In the genomic region with DNA sequence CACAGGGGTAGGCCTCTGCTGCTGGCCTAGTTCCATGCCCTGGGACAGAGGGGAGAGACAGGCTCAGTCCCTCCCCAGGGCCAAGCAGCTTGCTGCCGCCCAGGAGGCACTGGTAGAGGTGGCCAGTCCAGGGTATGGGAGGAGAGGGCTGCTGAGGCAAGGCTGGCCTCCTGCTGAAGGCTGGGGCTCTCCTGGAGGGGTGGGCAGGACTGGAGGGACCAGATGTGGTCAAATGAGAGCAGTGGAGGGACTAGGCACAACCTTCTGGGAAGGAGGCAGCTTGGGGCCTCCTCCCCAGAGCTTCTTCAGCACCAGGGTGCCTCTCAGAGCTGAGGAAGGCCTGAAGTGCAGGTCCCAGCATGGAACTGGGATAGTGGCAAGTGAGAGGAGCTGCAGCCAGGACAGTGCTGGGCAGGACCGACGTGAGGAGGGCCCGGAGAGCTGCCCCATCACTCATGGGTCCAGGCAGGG, we compare ENCODE assay signal across 22 cellular contexts. TPM values are rescaled to one million over a fixed set of nuclear protein-coding genes. Genes with fewer than 3 reads are reported as not detected.
DNase-seq lines count a peak whose midpoint lies in the region; ATAC-seq and TF ChIP-seq lines count a peak whose summit lies in the region.
"Had no signal": no experiment of that assay in that cellular context is flagged by ENCODE, and none has a peak within 500 bp of the region (broad histone marks: within the 10 kb centered on the region; RNA-seq: fewer than 3 reads in every experiment).

No MANE protein-coding gene starts in this region.

- H3K4me3 ChIP-seq in HEK293 (ENCODE audit: low read depth, low read length): no peak overlapping the region
- no peak overlapping the region for H3K4me3 ChIP-seq in endodermal cell (ENCODE audit: low read length)
- no peak overlapping the region for H3K4me3 ChIP-seq in upper lobe of right lung
- H3K4me3 ChIP-seq: HAP-1 had no signal

- peak; percentile 22 to 36 for ATAC-seq in natural killer cell treated with Interleukin-12 subunit alpha and Interleukin-12 subunit beta and Interleukin-15 and Interleukin-18, amount 100 ng/mL, for 72 hours
- peak; percentile 28 for ATAC-seq in upper lobe of right lung
- no peak for ATAC-seq in activated CD8-positive, alpha-beta T cell treated with anti-CD3 and anti-CD28 coated beads, Interleukin-2, amount 10 ng/mL, durations not matched to agents 7 days and 5 days
- ATAC-seq: PC-3 had no signal

- H3K36me3 ChIP-seq in HEK293 (ENCODE audit: control insufficient read depth in 2 of 2, insufficient read depth in 1 of 2, low read length in 2 of 2) (no peaks in the 10 kb centered on the region; a peak in 1 of 3 replicates), endodermal cell (ENCODE audit: control insufficient read depth, insufficient read depth, low read length) (no peaks in the 10 kb centered on the region), upper lobe of right lung (no peaks in the 10 kb centered on the region)
- H3K36me3 ChIP-seq: HAP-1 had no signal

- H3K4me1 Mint-ChIP-seq in endodermal cell: peaks cover 6% of the 10 kb centered on the region
- no peaks in the 10 kb centered on the region for H3K4me1 Mint-ChIP-seq in natural killer cell treated with Interleukin-12 subunit alpha and Interleukin-12 subunit beta and Interleukin-15 and Interleukin-18, amount 100 ng/mL, for 72 hours (ENCODE audit: low read depth in 2 of 2)
- no peaks in the 10 kb centered on the region for H3K4me1 Mint-ChIP-seq in activated CD8-positive, alpha-beta T cell treated with anti-CD3 and anti-CD28 coated beads, Interleukin-2, amount 10 ng/mL, durations not matched to agents 7 days and 5 days (ENCODE audit: low read depth)
- no peaks in the 10 kb centered on the region for H3K4me1 Mint-ChIP-seq in activated CD4-positive, alpha-beta memory T cell treated with anti-CD3 and anti-CD28 coated beads for 36 hours (ENCODE audit: low read depth)

- peaks cover 12% of the 10 kb centered on the region for H3K27me3 Mint-ChIP-seq in endodermal cell (ENCODE audit: insufficient read depth)
- peaks cover 20 to 23% of the 10 kb centered on the region in 2 donors for H3K27me3 Mint-ChIP-seq in natural killer cell treated with Interleukin-12 subunit alpha and Interleukin-12 subunit beta and Interleukin-15 and Interleukin-18, amount 100 ng/mL, for 72 hours
- peaks cover 12% of the 10 kb centered on the region for H3K27me3 Mint-ChIP-seq in activated CD8-positive, alpha-beta T cell treated with anti-CD3 and anti-CD28 coated beads, Interleukin-2, amount 10 ng/mL, durations not matched to agents 7 days and 5 days (ENCODE audit: low read depth)
- H3K27me3 Mint-ChIP-seq in activated CD4-positive, alpha-beta memory T cell treated with anti-CD3 and anti-CD28 coated beads for 36 hours: peaks cover 2% of the 10 kb centered on the region

- no peaks in the 10 kb centered on the region for H3K9me3 Mint-ChIP-seq in endodermal cell
- H3K9me3 Mint-ChIP-seq in natural killer cell treated with Interleukin-12 subunit alpha and Interleukin-12 subunit beta and Interleukin-15 and Interleukin-18, amount 100 ng/mL, for 72 hours: peaks cover 3% of the 10 kb centered on the region
- H3K9me3 Mint-ChIP-seq in activated CD8-positive, alpha-beta T cell treated with anti-CD3 and anti-CD28 coated beads, Interleukin-2, amount 10 ng/mL, durations not matched to agents 7 days and 5 days (ENCODE audit: insufficient read depth): no peaks in the 10 kb centered on the region
- no peaks in the 10 kb centered on the region for H3K9me3 Mint-ChIP-seq in activated CD4-positive, alpha-beta memory T cell treated with anti-CD3 and anti-CD28 coated beads for 36 hours

- H3K27ac ChIP-seq in HEK293 (ENCODE audit: extremely low read depth, low read depth, low read length): no peak overlapping the region
- no peak overlapping the region for H3K27ac ChIP-seq in endodermal cell (ENCODE audit: low read depth, low read length)
- H3K27ac ChIP-seq in upper lobe of right lung: no peak overlapping the region
- H3K27ac ChIP-seq: HL-60, RWPE1 had no signal

- H3K9me3 ChIP-seq in HEK293 (ENCODE audit: control insufficient read depth, insufficient read depth, low read depth, low read length): no peaks in the 10 kb centered on the region
- no peaks in the 10 kb centered on the region for H3K9me3 ChIP-seq in endodermal cell (ENCODE audit: control insufficient read depth, low read length)
- no peaks in the 10 kb centered on the region for H3K9me3 ChIP-seq in upper lobe of right lung
- H3K9me3 ChIP-seq: HAP-1 had no signal

- WGBS in endodermal cell (ENCODE audit: insufficient coverage in 1 of 2, insufficient read length in 1 of 2), 2 experiments: 82 to 95% methylated on average over 4 of the region's 4 CpGs

- H3K9ac ChIP-seq in endodermal cell (ENCODE audit: extremely low read depth, low read length, poor library complexity, severe bottlenecking): no peak overlapping the region

- CTCF ChIA-PET in HEK293 (lab: Yijun Ruan, JAX): interaction anchor here (0.6 kb wide), 1 partner anchor 176 kb away, joined by 6 read pairs; no protein-coding TSS in a partner anchor
- CTCF ChIA-PET in activated CD8-positive, alpha-beta T cell treated with anti-CD3 and anti-CD28 coated beads, Interleukin-2, amount 10 ng/mL, durations not matched to agents 7 days and 5 days (lab: Charles Lee): no interaction called here
- CTCF ChIA-PET in activated CD4-positive, alpha-beta memory T cell treated with anti-CD3 and anti-CD28 coated beads for 36 hours (lab: Charles Lee): interaction anchor here (0.6 kb wide), 1 partner anchor 323 kb away, joined by 3 read pairs; no protein-coding TSS in a partner anchor

- H3K27me3 ChIP-seq in endodermal cell (ENCODE audit: control insufficient read depth, insufficient read depth, low read length, poor library complexity, severe bottlenecking): no peaks in the 10 kb centered on the region
- H3K27me3 ChIP-seq in upper lobe of right lung: peaks cover 11% of the 10 kb centered on the region

- POLR2A ChIA-PET in HEK293 (lab: Yijun Ruan, JAX): no interaction called here
- POLR2A ChIA-PET in activated CD8-positive, alpha-beta T cell treated with anti-CD3 and anti-CD28 coated beads, Interleukin-2, amount 10 ng/mL, durations not matched to agents 7 days and 5 days (lab: Charles Lee): no interaction called here
- POLR2A ChIA-PET in activated CD4-positive, alpha-beta memory T cell treated with anti-CD3 and anti-CD28 coated beads for 36 hours (lab: Charles Lee): no interaction called here

- H3K36me3 Mint-ChIP-seq in endodermal cell (ENCODE audit: low read depth): no peaks in the 10 kb centered on the region
- no peaks in the 10 kb centered on the region for H3K36me3 Mint-ChIP-seq in natural killer cell treated with Interleukin-12 subunit alpha and Interleukin-12 subunit beta and Interleukin-15 and Interleukin-18, amount 100 ng/mL, for 72 hours
- H3K36me3 Mint-ChIP-seq in activated CD8-positive, alpha-beta T cell treated with anti-CD3 and anti-CD28 coated beads, Interleukin-2, amount 10 ng/mL, durations not matched to agents 7 days and 5 days (ENCODE audit: low read depth): no peaks in the 10 kb centered on the region
- no peaks in the 10 kb centered on the region for H3K36me3 Mint-ChIP-seq in activated CD4-positive, alpha-beta memory T cell treated with anti-CD3 and anti-CD28 coated beads for 36 hours

- H3K4me1 ChIP-seq in HEK293 (ENCODE audit: control insufficient read depth, insufficient read depth, low read length): peaks cover 7% of the 10 kb centered on the region; the same call in 1 of the 2 replicates
- no peaks in the 10 kb centered on the region for H3K4me1 ChIP-seq in endodermal cell (ENCODE audit: control insufficient read depth, insufficient read depth, low read length)
- no peaks in the 10 kb centered on the region for H3K4me1 ChIP-seq in upper lobe of right lung
- H3K4me1 ChIP-seq: HAP-1 had no signal

- intact Hi-C loops in upper lobe of right lung (cut with DNase I): no loop called here
- intact Hi-C loops in activated CD4-positive, alpha-beta memory T cell treated with anti-CD3 and anti-CD28 coated beads for 36 hours (cut with micrococcal nuclease): no loop called here

- no peak overlapping the region for H3K27ac Mint-ChIP-seq in endodermal cell
- H3K27ac Mint-ChIP-seq in natural killer cell treated with Interleukin-12 subunit alpha and Interleukin-12 subunit beta and Interleukin-15 and Interleukin-18, amount 100 ng/mL, for 72 hours: no peak overlapping the region
- no peak overlapping the region for H3K27ac Mint-ChIP-seq in activated CD8-positive, alpha-beta T cell treated with anti-CD3 and anti-CD28 coated beads, Interleukin-2, amount 10 ng/mL, durations not matched to agents 7 days and 5 days
- no peak overlapping the region for H3K27ac Mint-ChIP-seq in activated CD4-positive, alpha-beta memory T cell treated with anti-CD3 and anti-CD28 coated beads for 36 hours

- DNase-seq in endodermal cell (peak; percentile 22), upper lobe of right lung (peak; percentile 44), GM19238 (ENCODE audit: insufficient read length, low spot score) (no peak)
- DNase-seq in natural killer cell treated with Interleukin-12 subunit alpha and Interleukin-12 subunit beta and Interleukin-15 and Interleukin-18, amount 100 ng/mL, for 72 hours (ENCODE audit: low spot score): no peak
- no peak for DNase-seq in activated CD8-positive, alpha-beta T cell treated with anti-CD3 and anti-CD28 coated beads, Interleukin-2, amount 10 ng/mL, durations not matched to agents 7 days and 5 days
- no peak for DNase-seq in activated CD4-positive, alpha-beta memory T cell treated with anti-CD3 and anti-CD28 coated beads for 36 hours
- DNase-seq: ACHN, C1 segment of cervical spinal cord, DMS79 treated with DMSO at 0.1 percent for 48 hours, IMR-90, NCI-H1417 treated with DMSO at 0.1 percent for 48 hours, NCI-H187 treated with DMSO at 0.1 percent for 48 hours, NCI-H2227 treated with DMSO at 0.1 percent for 48 hours, NCI-H510A treated with DMSO at 0.1 percent for 48 hours, NCI-H82, PC-3 had no signal

- TF ChIP-seq CTCF in HEK293 (tag by site-specific recombination; IDR thresholded peaks at IDR 0.05) (no peak), endodermal cell (conservative IDR thresholded peaks at IDR 0.05) (no peak), upper lobe of right lung (IDR thresholded peaks at IDR 0.05) (no peak)

- H3K4me3 Mint-ChIP-seq in endodermal cell: no peak overlapping the region
- H3K4me3 Mint-ChIP-seq in natural killer cell treated with Interleukin-12 subunit alpha and Interleukin-12 subunit beta and Interleukin-15 and Interleukin-18, amount 100 ng/mL, for 72 hours: no peak overlapping the region
- H3K4me3 Mint-ChIP-seq in activated CD8-positive, alpha-beta T cell treated with anti-CD3 and anti-CD28 coated beads, Interleukin-2, amount 10 ng/mL, durations not matched to agents 7 days and 5 days: no peak overlapping the region
- H3K4me3 Mint-ChIP-seq in activated CD4-positive, alpha-beta memory T cell treated with anti-CD3 and anti-CD28 coated beads for 36 hours: no peak overlapping the region

RNA-seq across cellular contexts. Expression of a gene that starts 29.8 kb away (rescaled TPM):
- total RNA-seq in endodermal cell: under 1 TPM in 1 of 2 donors, not detected in 1; 0.18 TPM
- polyA plus RNA-seq in endodermal cell (2013, experiment 1 of 2): 1.0 TPM
- 1.5 TPM for polyA plus RNA-seq in endodermal cell (2013, experiment 2 of 2)
- total RNA-seq in natural killer cell treated with Interleukin-12 subunit alpha and Interleukin-12 subunit beta and Interleukin-15 and Interleukin-18, amount 100 ng/mL, for 72 hours: not detected
- total RNA-seq in upper lobe of right lung: not detected
- total RNA-seq in activated CD8-positive, alpha-beta T cell treated with anti-CD3 and anti-CD28 coated beads, Interleukin-2, amount 10 ng/mL, durations not matched to agents 7 days and 5 days: not detected
- not detected for total RNA-seq in activated CD4-positive, alpha-beta memory T cell treated with anti-CD3 and anti-CD28 coated beads for 36 hours
- total RNA-seq: HT1080, IMR-90, M059J, PC-3 had no signal
- polyA plus RNA-seq: IMR-90 had no signal

Comparison
In these comparisons a context has a peak if more than half of its experiments do, and no peak if none do; other contexts are left out.
1. DNase-seq: peak in endodermal cell (single experiment) and upper lobe of right lung (single experiment); none in natural killer cell treated with Interleukin-12 subunit alpha and Interleukin-12 subunit beta and Interleukin-15 and Interleukin-18, amount 100 ng/mL, for 72 hours (single experiment), GM19238 (single experiment), activated CD8-positive, alpha-beta T cell treated with anti-CD3 and anti-CD28 coated beads, Interleukin-2, amount 10 ng/mL, durations not matched to agents 7 days and 5 days (single experiment) and activated CD4-positive, alpha-beta memory T cell treated with anti-CD3 and anti-CD28 coated beads for 36 hours (single experiment).